In the genomic region with DNA sequence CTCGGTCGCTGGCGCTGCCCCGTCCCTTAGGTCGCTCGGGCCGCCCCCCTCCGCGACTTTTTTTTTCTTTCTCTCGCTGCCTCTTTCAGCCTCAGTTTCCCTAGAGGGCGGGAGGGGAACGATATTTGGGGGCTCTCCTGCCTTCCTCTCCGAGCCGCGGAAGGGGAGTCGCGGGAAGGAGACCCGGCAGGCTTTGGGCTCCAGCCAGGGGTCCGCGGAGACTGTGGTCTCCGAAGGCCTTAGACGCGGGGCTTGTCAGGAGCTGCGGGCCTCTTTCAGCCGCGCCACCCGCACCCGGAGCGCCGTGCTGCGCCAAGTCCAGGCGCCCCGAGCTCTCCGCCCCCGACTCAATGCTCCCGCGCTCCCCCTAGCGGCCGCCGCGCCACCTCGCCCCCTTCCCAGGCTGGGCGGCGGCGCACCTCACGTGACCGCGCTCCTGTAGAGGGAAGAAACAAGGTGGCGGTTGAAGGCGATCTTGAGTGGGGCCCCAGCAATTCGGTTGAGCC, we compare ENCODE assay signal across 8 cellular contexts. TPM values are rescaled to one million over a fixed set of nuclear protein-coding genes. Genes with fewer than 3 reads are reported as not detected.
DNase-seq lines count a peak whose midpoint lies in the region; ATAC-seq and TF ChIP-seq lines count a peak whose summit lies in the region.

A gene (plus strand): TSS at position 427 of the 506 bp plus-strand sequence. CDS start 14,010 bp downstream, outside the sequence.

- H3K9ac ChIP-seq in HUES64 (ENCODE audit: low read depth, low read length): peak within 1 kb of the TSS; percentile 77
- H3K9ac ChIP-seq in mucosa of stomach (ENCODE audit: low read length): peak within 1 kb of the TSS; percentile 86

- no peaks in the 10 kb centered on the region for H3K9me3 ChIP-seq in HUES64 (ENCODE audit: insufficient read depth, low read depth, low read length)
- H3K9me3 ChIP-seq in mucosa of stomach (ENCODE audit: control insufficient read depth, low read length): no peaks in the 10 kb centered on the region

- H3K4me3 ChIP-seq in HUES64 (ENCODE audit: low read length) (peak within 1 kb of the TSS; percentile 83), mucosa of stomach (ENCODE audit: low read length) (peak within 1 kb of the TSS; percentile 85)

- no peak within 1 kb of the TSS for H3K27ac ChIP-seq in HUES64 (ENCODE audit: low read depth, low read length)

- peak; percentile 70 for DNase-seq in COLO668 (lab: John Stamatoyannopoulos, UW; ENCODE audit: unreplicated experiment)
- DNase-seq in OCI-M1 (lab: John Stamatoyannopoulos, UW): peak; percentile 92
- DNase-seq in activated T-cell treated with anti-CD3 and anti-CD28 coated beads for 4 hours: peak; percentile 82
- peak; percentile 90 to 95 for DNase-seq in erythroblast (lab: John Stamatoyannopoulos, UW)
- DNase-seq in stimulated activated CD8-positive, alpha-beta memory T cell treated with anti-CD3 and anti-CD28 coated beads, Interleukin-4, amount 100 ng/mL, for 48 hours: peak; percentile 94

- WGBS in HUES64: under 1% methylated on average over 51 of the region's 51 CpGs

- no peak for TF ChIP-seq POLR2A in erythroblast (IDR thresholded peaks at IDR 0.05; ENCODE audit: low read length)

- no peaks in the 10 kb centered on the region for H3K36me3 ChIP-seq in HUES64 (ENCODE audit: insufficient read depth, low read length)
- H3K36me3 ChIP-seq in mucosa of stomach (ENCODE audit: control insufficient read depth, insufficient read depth, low read length): no peaks in the 10 kb centered on the region

- H3K27me3 ChIP-seq in HUES64 (ENCODE audit: insufficient read depth, low read length) (peaks cover 15% of the 10 kb centered on the region), mucosa of stomach (ENCODE audit: control insufficient read depth, insufficient read depth, low read length) (no peaks in the 10 kb centered on the region)

- H3K4me1 ChIP-seq in HUES64 (ENCODE audit: insufficient read depth, low read length): no peaks in the 10 kb centered on the region
- peaks cover 6% of the 10 kb centered on the region for H3K4me1 ChIP-seq in mucosa of stomach (ENCODE audit: control insufficient read depth, insufficient read depth, low read length)

- peak; percentile 79 for ATAC-seq in GM21367 (IDR thresholded peaks at IDR 0.05; ENCODE audit: unreplicated experiment)

RNA-seq across cellular contexts. Expression of the gene that starts here (rescaled TPM):
- polyA plus RNA-seq in HUES64 (2013, experiment 1 of 2): 17.8 TPM
- polyA plus RNA-seq in HUES64 (2013, experiment 2 of 2): 23.7 TPM
